In the genomic region with DNA sequence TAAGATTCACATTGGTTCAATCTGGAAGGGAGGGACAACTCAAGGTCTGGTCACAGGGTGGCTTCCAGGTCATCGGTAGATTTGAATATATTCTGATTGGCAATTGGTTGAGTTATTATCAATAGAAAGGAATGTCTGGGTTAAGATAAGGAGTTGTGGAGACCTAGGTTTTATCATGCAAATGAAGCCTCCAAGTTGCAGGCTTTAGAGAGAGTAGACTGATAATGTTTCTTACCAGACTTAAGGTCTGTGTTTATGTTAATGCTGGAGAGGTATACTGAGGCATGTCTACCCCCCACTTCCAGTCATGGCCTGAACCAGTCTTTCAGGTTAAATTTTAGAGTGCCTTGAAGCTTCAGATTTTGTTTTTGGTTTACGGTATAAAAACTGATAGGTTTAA, we compare ENCODE assay signal across 30 cellular contexts.
"Had no signal": no experiment of that assay in that cellular context is flagged by ENCODE, and none has a peak within 500 bp of the region (broad histone marks: within the 10 kb centered on the region; RNA-seq: fewer than 3 reads in every experiment).

No MANE protein-coding gene starts in this region.

- H3K4me3 ChIP-seq: breast epithelium, hepatocyte, ovary, prostate gland, smooth muscle cell, stomach, thyroid gland, upper lobe of right lung had no signal

- H3K4me2 ChIP-seq: hepatocyte, smooth muscle cell had no signal

- H3K27ac ChIP-seq: breast epithelium, epithelial cell of prostate, hepatocyte, ovary, prostate gland, stomach, thyroid gland, upper lobe of right lung had no signal

- DNase-seq: activated CD4-positive, alpha-beta T cell treated with anti-CD3 and anti-CD28 coated beads for 4 hours; activated CD4-positive, alpha-beta T cell treated with anti-CD3 and anti-CD28 coated beads, Interleukin-2, amount 50 U/mL, for 4 hours; activated gamma-delta T cell treated with Interleukin-2 at 50 U/mL for 16 hours; central memory CD4-positive, alpha-beta T cell; effector CD4-positive, alpha-beta T cell; immature natural killer cell; kidney; left colon; mammary epithelial cell; midbrain; naive thymus-derived CD4-positive, alpha-beta T cell; ovary; stimulated activated CD4-positive, alpha-beta T cell treated with anti-CD3 and anti-CD28 coated beads, Interleukin-1b, Interleukin-23, amount 100 ng/mL, for 48 hours; stimulated activated CD4-positive, alpha-beta T cell treated with anti-CD3 and anti-CD28 coated beads, Interleukin-4, amount 100 ng/mL, for 4 hours; stimulated activated CD8-positive, alpha-beta memory T cell treated with anti-CD3 and anti-CD28 coated beads, Interleukin-4, amount 100 ng/mL, for 48 hours; stomach; T-helper 2 cell; thyroid gland; upper lobe of right lung had no signal

- H3K4me3 Mint-ChIP-seq: activated T-helper 17 cell treated with anti-CD3 and anti-CD28 coated beads, Interleukin-2, amount 50 U/mL, for 72 hours; dendritic cell treated with granulocyte-macrophage colony-stimulating factor and Interleukin-4, amounts not matched to agents 40 ng/mL and 50 ng/mL, for 4 days; immature natural killer cell; stimulated activated memory B cell treated with anti-CD40 and anti-IgM and Interleukin-4, amounts not matched to agents 10 μg/mL and 1 μg/mL and 100 μg/mL, for 72 hours had no signal

- H2AFZ ChIP-seq: hepatocyte had no signal

- H3K27me3 ChIP-seq: breast epithelium, hepatocyte, ovary, stomach, thyroid gland, upper lobe of right lung had no signal

- H3K9me3 ChIP-seq: breast epithelium, ovary, prostate gland, stomach, thyroid gland, upper lobe of right lung had no signal

- H3K9me3 Mint-ChIP-seq: immature natural killer cell had no signal

- H3K27me3 Mint-ChIP-seq: activated T-helper 17 cell treated with anti-CD3 and anti-CD28 coated beads, Interleukin-2, amount 50 U/mL, for 72 hours; dendritic cell treated with granulocyte-macrophage colony-stimulating factor and Interleukin-4, amounts not matched to agents 40 ng/mL and 50 ng/mL, for 4 days; naive thymus-derived CD4-positive, alpha-beta T cell; stimulated activated memory B cell treated with anti-CD40 and anti-IgM and Interleukin-4, amounts not matched to agents 10 μg/mL and 1 μg/mL and 100 μg/mL, for 72 hours had no signal

- FAIRE-seq: endometrium, frontal cortex, kidney had no signal

- H3K27ac Mint-ChIP-seq: activated naive CD4-positive, alpha-beta T cell treated with anti-CD3 and anti-CD28 coated beads, Interleukin-2, amount 50 U/mL, for 72 hours; activated T-helper 17 cell treated with anti-CD3 and anti-CD28 coated beads, Interleukin-2, amount 50 U/mL, for 72 hours; dendritic cell treated with granulocyte-macrophage colony-stimulating factor and Interleukin-4, amounts not matched to agents 40 ng/mL and 50 ng/mL, for 4 days; stimulated activated memory B cell treated with anti-CD40 and anti-IgM and Interleukin-4, amounts not matched to agents 10 μg/mL and 1 μg/mL and 100 μg/mL, for 72 hours had no signal

- H3K4me1 ChIP-seq: breast epithelium, prostate gland had no signal

- ATAC-seq: activated naive CD4-positive, alpha-beta T cell treated with anti-CD3 and anti-CD28 coated beads, Interleukin-2, amount 50 U/mL, for 72 hours; activated T-helper 17 cell treated with anti-CD3 and anti-CD28 coated beads, Interleukin-2, amount 50 U/mL, for 72 hours; naive thymus-derived CD4-positive, alpha-beta T cell; stimulated activated memory B cell treated with anti-CD40 and anti-IgM and Interleukin-4, amounts not matched to agents 10 μg/mL and 1 μg/mL and 100 μg/mL, for 72 hours; upper lobe of right lung had no signal

- H3K36me3 ChIP-seq: breast epithelium, ovary, prostate gland, stomach, thyroid gland, upper lobe of right lung had no signal
